In the genomic region with DNA sequence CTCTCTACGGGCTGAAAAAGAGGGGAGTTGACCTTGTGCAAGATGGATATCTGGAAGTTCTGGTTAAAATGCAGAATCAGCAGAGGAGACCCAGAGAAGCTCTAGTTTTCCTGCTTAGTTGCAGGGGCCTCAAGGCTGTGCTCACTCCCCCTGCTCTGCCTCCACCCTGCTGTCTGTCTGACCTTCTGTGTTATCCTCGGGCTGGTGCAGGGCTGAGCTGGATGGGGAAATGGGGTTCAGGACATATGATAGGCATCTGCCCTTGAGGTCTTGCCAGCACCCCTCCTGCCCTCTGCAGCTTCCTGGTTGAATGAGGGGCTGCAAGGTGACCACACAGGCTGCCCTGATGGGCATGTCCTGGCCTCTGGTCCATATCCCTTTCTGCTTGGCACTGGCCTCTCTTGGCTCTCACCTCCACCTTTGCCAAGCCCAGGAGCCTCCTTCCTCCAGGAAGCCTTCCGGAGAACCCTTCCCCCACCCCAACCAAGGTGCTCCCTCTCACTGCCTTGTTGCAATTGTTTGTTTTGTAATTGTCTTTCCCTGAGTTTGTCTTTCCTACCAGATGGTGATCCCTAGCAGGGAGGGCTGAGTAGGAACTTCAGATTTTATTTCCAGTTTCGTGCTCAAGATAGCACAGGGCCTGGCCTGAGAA, we compare ENCODE assay signal across 8 cellular contexts. TPM values are rescaled to one million over a fixed set of nuclear protein-coding genes. Genes with fewer than 3 reads are reported as not detected.
DNase-seq lines count a peak whose midpoint lies in the region; TF ChIP-seq lines count a peak whose summit lies in the region.

No MANE protein-coding gene starts in this region.

- H3K4me3 Mint-ChIP-seq in activated T-helper 2 cell treated with anti-CD3 and anti-CD28 coated beads, Interferon-gamma antibody, Interleukin-2, Interleukin-4, amounts not matched to agents 10 μg/mL and 5 μg/mL and 100 μg/mL, durations not matched to agents 14 hours and 24 hours and 36 hours (ENCODE audit: low read depth): peak overlapping the region; percentile 83

- no peaks in the 10 kb centered on the region for H3K27me3 Mint-ChIP-seq in activated T-helper 2 cell treated with anti-CD3 and anti-CD28 coated beads, Interferon-gamma antibody, Interleukin-2, Interleukin-4, amounts not matched to agents 10 μg/mL and 5 μg/mL and 100 μg/mL, durations not matched to agents 14 hours and 24 hours and 36 hours (ENCODE audit: low read depth)

- peaks cover 24% of the 10 kb centered on the region for H3K36me3 Mint-ChIP-seq in activated T-helper 2 cell treated with anti-CD3 and anti-CD28 coated beads, Interferon-gamma antibody, Interleukin-2, Interleukin-4, amounts not matched to agents 10 μg/mL and 5 μg/mL and 100 μg/mL, durations not matched to agents 14 hours and 24 hours and 36 hours (ENCODE audit: low read depth)

- peaks cover 15% of the 10 kb centered on the region; the same call in 1 of the 2 replicates for H3K4me1 ChIP-seq in iPS-20b (ENCODE audit: insufficient read depth, low read length)
- peaks cover 23 to 48% (median 44%) of the 10 kb centered on the region in 4 donors for H3K4me1 ChIP-seq in stomach

- TF ChIP-seq POLR2A in stomach (IDR thresholded peaks at IDR 0.05): no peak

- peak overlapping the region; percentile 71; the same call in 1 of the 2 replicates for H3K4me3 ChIP-seq in iPS-20b (ENCODE audit: low read length)
- peak overlapping the region; percentile 62 to 82 (median 76) for H3K4me3 ChIP-seq in stomach

- no peaks in the 10 kb centered on the region for H3K9me3 Mint-ChIP-seq in activated T-helper 2 cell treated with anti-CD3 and anti-CD28 coated beads, Interferon-gamma antibody, Interleukin-2, Interleukin-4, amounts not matched to agents 10 μg/mL and 5 μg/mL and 100 μg/mL, durations not matched to agents 14 hours and 24 hours and 36 hours

- DNase-seq in DMS 273 (lab: John Stamatoyannopoulos, UW; ENCODE audit: unreplicated experiment): peak; percentile 15
- DNase-seq in DMS 273 treated with DMSO at 0.1 percent for 48 hours (lab: John Stamatoyannopoulos, UW): no peak
- no peak for DNase-seq in activated T-helper 2 cell treated with anti-CD3 and anti-CD28 coated beads, Interferon-gamma antibody, Interleukin-2, Interleukin-4, amounts not matched to agents 10 μg/mL and 5 μg/mL and 100 μg/mL, durations not matched to agents 14 hours and 24 hours and 36 hours (ENCODE audit: low spot score)
- no peak for DNase-seq in stomach
- no peak for DNase-seq in stimulated activated CD8-positive, alpha-beta memory T cell treated with anti-CD3 and anti-CD28 coated beads, Interleukin-4, amount 100 ng/mL, for 48 hours
- no peak for DNase-seq in NCI-H1092 treated with DMSO at 0.1 percent for 48 hours (lab: John Stamatoyannopoulos, UW)
- no peak for DNase-seq in OCI-M2 (lab: John Stamatoyannopoulos, UW; ENCODE audit: unreplicated experiment)

- H3K9ac ChIP-seq in iPS-20b (ENCODE audit: low read depth, low read length): peak overlapping the region; percentile 76; the same call in 1 of the 2 replicates

- 16 to 33% (median 24%) methylated on average over 4 of the region's 4 CpGs for WGBS in stomach, 5 donors

- H3K27ac Mint-ChIP-seq in activated T-helper 2 cell treated with anti-CD3 and anti-CD28 coated beads, Interferon-gamma antibody, Interleukin-2, Interleukin-4, amounts not matched to agents 10 μg/mL and 5 μg/mL and 100 μg/mL, durations not matched to agents 14 hours and 24 hours and 36 hours: peak overlapping the region; percentile 86

- H3K36me3 ChIP-seq in iPS-20b (ENCODE audit: insufficient read depth, low read depth, low read length) (no peaks in the 10 kb centered on the region), stomach (no peaks in the 10 kb centered on the region)

- TF ChIP-seq EP300 in stomach (IDR thresholded peaks at IDR 0.05): no peak

- no peak for TF ChIP-seq CTCF in stomach (IDR thresholded peaks at IDR 0.05)

- H3K9me3 ChIP-seq in iPS-20b (ENCODE audit: insufficient read depth, low read depth, low read length) (no peaks in the 10 kb centered on the region), stomach (no peaks in the 10 kb centered on the region)

- peaks cover 47% of the 10 kb centered on the region for H3K4me1 Mint-ChIP-seq in activated T-helper 2 cell treated with anti-CD3 and anti-CD28 coated beads, Interferon-gamma antibody, Interleukin-2, Interleukin-4, amounts not matched to agents 10 μg/mL and 5 μg/mL and 100 μg/mL, durations not matched to agents 14 hours and 24 hours and 36 hours (ENCODE audit: low read depth)

- intact Hi-C loops in activated T-helper 2 cell treated with anti-CD3 and anti-CD28 coated beads, Interferon-gamma antibody, Interleukin-2, Interleukin-4, amounts not matched to agents 10 μg/mL and 5 μg/mL and 100 μg/mL, durations not matched to agents 14 hours and 24 hours and 36 hours (cut with micrococcal nuclease): loop anchor here (2.0 kb wide), 1 partner anchor 40 kb away; no protein-coding TSS in a partner anchor
- intact Hi-C loops in stomach (cut with DNase I; ENCODE audit: low total_unique reads): no loop called here

- no peak overlapping the region for H3K27ac ChIP-seq in iPS-20b (ENCODE audit: low read length)
- H3K27ac ChIP-seq in stomach: peak overlapping the region; percentile 90 to 95 (median 95)

- H3K27me3 ChIP-seq in iPS-20b (ENCODE audit: insufficient read depth, low read length) (peaks cover 18% of the 10 kb centered on the region), stomach (no peaks in the 10 kb centered on the region)

RNA-seq across cellular contexts. Expression of a gene that starts 1.3 kb away (rescaled TPM):
- 17.7 and 19.4 TPM in 2 replicates for total RNA-seq in activated T-helper 2 cell treated with anti-CD3 and anti-CD28 coated beads, Interferon-gamma antibody, Interleukin-2, Interleukin-4, amounts not matched to agents 10 μg/mL and 5 μg/mL and 100 μg/mL, durations not matched to agents 14 hours and 24 hours and 36 hours
- 10 to 100 TPM in 2 of 5 donors, 1 to 10 TPM in 3; 4.1 to 33.3 (median 6.2) TPM for total RNA-seq in stomach
- polyA plus RNA-seq in stomach: 1 to 10 TPM; 3.6 to 4.6 (median 4.1) TPM

RNA-seq across cellular contexts. Expression of a gene that starts 24.8 kb away (rescaled TPM):
- total RNA-seq in activated T-helper 2 cell treated with anti-CD3 and anti-CD28 coated beads, Interferon-gamma antibody, Interleukin-2, Interleukin-4, amounts not matched to agents 10 μg/mL and 5 μg/mL and 100 μg/mL, durations not matched to agents 14 hours and 24 hours and 36 hours: 45.2 and 48.1 TPM in 2 replicates
- total RNA-seq in stomach: 100 to 1,000 TPM in 3 of 5 donors, 10 to 100 TPM in 2; 27.5 to 259 (median 159) TPM
- polyA plus RNA-seq in stomach: 100 to 1,000 TPM; 137 to 302 (median 263) TPM

RNA-seq across cellular contexts. Expression of a gene that starts 45.2 kb away (rescaled TPM):
- total RNA-seq in activated T-helper 2 cell treated with anti-CD3 and anti-CD28 coated beads, Interferon-gamma antibody, Interleukin-2, Interleukin-4, amounts not matched to agents 10 μg/mL and 5 μg/mL and 100 μg/mL, durations not matched to agents 14 hours and 24 hours and 36 hours: not detected in 2 replicates
- total RNA-seq in stomach: not detected
- polyA plus RNA-seq in stomach: not detected
